Comparison of ENCODE assay signal across 1 cellular context in genomic region chr11:67265633-67266423, GRCh38.
TF ChIP-seq lines count a peak whose summit lies in the region.

No MANE protein-coding gene starts in this region.

TF ChIP-seq in GM12878, 131 proteins besides CTCF, POLR2A, EP300 and RAD21:
- TF ChIP-seq, protein P1, sequence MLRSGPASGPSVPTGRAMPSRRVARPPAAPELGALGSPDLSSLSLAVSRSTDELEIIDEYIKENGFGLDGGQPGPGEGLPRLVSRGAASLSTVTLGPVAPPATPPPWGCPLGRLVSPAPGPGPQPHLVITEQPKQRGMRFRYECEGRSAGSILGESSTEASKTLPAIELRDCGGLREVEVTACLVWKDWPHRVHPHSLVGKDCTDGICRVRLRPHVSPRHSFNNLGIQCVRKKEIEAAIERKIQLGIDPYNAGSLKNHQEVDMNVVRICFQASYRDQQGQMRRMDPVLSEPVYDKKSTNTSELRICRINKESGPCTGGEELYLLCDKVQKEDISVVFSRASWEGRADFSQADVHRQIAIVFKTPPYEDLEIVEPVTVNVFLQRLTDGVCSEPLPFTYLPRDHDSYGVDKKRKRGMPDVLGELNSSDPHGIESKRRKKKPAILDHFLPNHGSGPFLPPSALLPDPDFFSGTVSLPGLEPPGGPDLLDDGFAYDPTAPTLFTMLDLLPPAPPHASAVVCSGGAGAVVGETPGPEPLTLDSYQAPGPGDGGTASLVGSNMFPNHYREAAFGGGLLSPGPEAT (IDR thresholded peaks at IDR 0.05; ENCODE audit: low read depth) = no peak
- 0 out of 2 replicates have a peak, but pooled peaks have one; percentile 28 for TF ChIP-seq MXI1 (IDR thresholded peaks at IDR 0.05; ENCODE audit: low read depth, low read length)
- TF ChIP-seq HCFC1 (IDR thresholded peaks at IDR 0.05; ENCODE audit: low read length) = no peak; the same call in 1 of the 2 replicates
- TF ChIP-seq SMARCA5 (IDR thresholded peaks at IDR 0.05) = peak; percentile 89; the same call in 1 of the 2 replicates
- TF ChIP-seq ZNF24 (IDR thresholded peaks at IDR 0.05) = no peak
- TF ChIP-seq NRF1 (conservative IDR thresholded peaks at IDR 0.05; ENCODE audit: low read depth, low read length) = no peak
- TF ChIP-seq ZBED1 (IDR thresholded peaks at IDR 0.05; ENCODE audit: borderline replicate concordance) = no peak
- peak; percentile 89 for TF ChIP-seq GATAD2B (conservative IDR thresholded peaks at IDR 0.05; ENCODE audit: low read depth)
- peak; percentile 46; the same call in 1 of the 2 replicates for TF ChIP-seq ZNF207 (IDR thresholded peaks at IDR 0.05; ENCODE audit: borderline replicate concordance)
- TF ChIP-seq ZZZ3 (IDR thresholded peaks at IDR 0.05; ENCODE audit: control insufficient read depth, insufficient read length, low read depth) = no peak
- peak; percentile 51; the same call in 1 of the 2 replicates for TF ChIP-seq RB1 (IDR thresholded peaks at IDR 0.05; ENCODE audit: borderline replicate concordance)
- TF ChIP-seq, protein P2, sequence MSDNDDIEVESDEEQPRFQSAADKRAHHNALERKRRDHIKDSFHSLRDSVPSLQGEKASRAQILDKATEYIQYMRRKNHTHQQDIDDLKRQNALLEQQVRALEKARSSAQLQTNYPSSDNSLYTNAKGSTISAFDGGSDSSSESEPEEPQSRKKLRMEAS (IDR thresholded peaks at IDR 0.05; ENCODE audit: low read depth, low read length) = no peak
- TF ChIP-seq, protein P3, sequence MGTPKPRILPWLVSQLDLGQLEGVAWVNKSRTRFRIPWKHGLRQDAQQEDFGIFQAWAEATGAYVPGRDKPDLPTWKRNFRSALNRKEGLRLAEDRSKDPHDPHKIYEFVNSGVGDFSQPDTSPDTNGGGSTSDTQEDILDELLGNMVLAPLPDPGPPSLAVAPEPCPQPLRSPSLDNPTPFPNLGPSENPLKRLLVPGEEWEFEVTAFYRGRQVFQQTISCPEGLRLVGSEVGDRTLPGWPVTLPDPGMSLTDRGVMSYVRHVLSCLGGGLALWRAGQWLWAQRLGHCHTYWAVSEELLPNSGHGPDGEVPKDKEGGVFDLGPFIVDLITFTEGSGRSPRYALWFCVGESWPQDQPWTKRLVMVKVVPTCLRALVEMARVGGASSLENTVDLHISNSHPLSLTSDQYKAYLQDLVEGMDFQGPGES (IDR thresholded peaks at IDR 0.05) = no peak
- TF ChIP-seq MTA3 (IDR thresholded peaks at IDR 0.05; ENCODE audit: borderline replicate concordance, low read length) = no peak
- TF ChIP-seq, protein P4, sequence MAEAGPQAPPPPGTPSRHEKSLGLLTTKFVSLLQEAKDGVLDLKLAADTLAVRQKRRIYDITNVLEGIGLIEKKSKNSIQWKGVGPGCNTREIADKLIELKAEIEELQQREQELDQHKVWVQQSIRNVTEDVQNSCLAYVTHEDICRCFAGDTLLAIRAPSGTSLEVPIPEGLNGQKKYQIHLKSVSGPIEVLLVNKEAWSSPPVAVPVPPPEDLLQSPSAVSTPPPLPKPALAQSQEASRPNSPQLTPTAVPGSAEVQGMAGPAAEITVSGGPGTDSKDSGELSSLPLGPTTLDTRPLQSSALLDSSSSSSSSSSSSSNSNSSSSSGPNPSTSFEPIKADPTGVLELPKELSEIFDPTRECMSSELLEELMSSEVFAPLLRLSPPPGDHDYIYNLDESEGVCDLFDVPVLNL (IDR thresholded peaks at IDR 0.05; ENCODE audit: low read depth, low read length) = no peak
- TF ChIP-seq NR2C1 (IDR thresholded peaks at IDR 0.05) = peak; percentile 67; the same call in 1 of the 2 replicates
- no peak for TF ChIP-seq TCF12 (IDR thresholded peaks at IDR 0.05; ENCODE audit: low read depth, low read length)
- TF ChIP-seq BACH1 (IDR thresholded peaks at IDR 0.05; ENCODE audit: borderline replicate concordance) = peak; percentile 22; the same call in 1 of the 2 replicates
- TF ChIP-seq, protein P5, sequence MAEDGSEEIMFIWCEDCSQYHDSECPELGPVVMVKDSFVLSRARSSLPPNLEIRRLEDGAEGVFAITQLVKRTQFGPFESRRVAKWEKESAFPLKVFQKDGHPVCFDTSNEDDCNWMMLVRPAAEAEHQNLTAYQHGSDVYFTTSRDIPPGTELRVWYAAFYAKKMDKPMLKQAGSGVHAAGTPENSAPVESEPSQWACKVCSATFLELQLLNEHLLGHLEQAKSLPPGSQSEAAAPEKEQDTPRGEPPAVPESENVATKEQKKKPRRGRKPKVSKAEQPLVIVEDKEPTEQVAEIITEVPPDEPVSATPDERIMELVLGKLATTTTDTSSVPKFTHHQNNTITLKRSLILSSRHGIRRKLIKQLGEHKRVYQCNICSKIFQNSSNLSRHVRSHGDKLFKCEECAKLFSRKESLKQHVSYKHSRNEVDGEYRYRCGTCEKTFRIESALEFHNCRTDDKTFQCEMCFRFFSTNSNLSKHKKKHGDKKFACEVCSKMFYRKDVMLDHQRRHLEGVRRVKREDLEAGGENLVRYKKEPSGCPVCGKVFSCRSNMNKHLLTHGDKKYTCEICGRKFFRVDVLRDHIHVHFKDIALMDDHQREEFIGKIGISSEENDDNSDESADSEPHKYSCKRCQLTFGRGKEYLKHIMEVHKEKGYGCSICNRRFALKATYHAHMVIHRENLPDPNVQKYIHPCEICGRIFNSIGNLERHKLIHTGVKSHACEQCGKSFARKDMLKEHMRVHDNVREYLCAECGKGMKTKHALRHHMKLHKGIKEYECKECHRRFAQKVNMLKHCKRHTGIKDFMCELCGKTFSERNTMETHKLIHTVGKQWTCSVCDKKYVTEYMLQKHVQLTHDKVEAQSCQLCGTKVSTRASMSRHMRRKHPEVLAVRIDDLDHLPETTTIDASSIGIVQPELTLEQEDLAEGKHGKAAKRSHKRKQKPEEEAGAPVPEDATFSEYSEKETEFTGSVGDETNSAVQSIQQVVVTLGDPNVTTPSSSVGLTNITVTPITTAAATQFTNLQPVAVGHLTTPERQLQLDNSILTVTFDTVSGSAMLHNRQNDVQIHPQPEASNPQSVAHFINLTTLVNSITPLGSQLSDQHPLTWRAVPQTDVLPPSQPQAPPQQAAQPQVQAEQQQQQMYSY (CRISPR knock-in tag; IDR thresholded peaks at IDR 0.05) = no peak
- TF ChIP-seq NBN (IDR thresholded peaks at IDR 0.05) = peak; percentile 46; the same call in 1 of the 2 replicates
- peak; percentile 28 to 73; a peak in 2 of 4 replicates for TF ChIP-seq BHLHE40 (IDR thresholded peaks at IDR 0.05; ENCODE audit: borderline replicate concordance in 1 of 2, low read depth in 2 of 2, low read length in 1 of 2)
- TF ChIP-seq CHD2 (IDR thresholded peaks at IDR 0.05; ENCODE audit: borderline replicate concordance, low read depth, low read length) = peak; percentile 41; the same call in 1 of the 2 replicates
- TF ChIP-seq HDGF (IDR thresholded peaks at IDR 0.05) = peak; percentile 75; the same call in 1 of the 2 replicates
- no peak for TF ChIP-seq FOXM1 (IDR thresholded peaks at IDR 0.05; ENCODE audit: low read depth, low read length)
- TF ChIP-seq RUNX3 (IDR thresholded peaks at IDR 0.05; ENCODE audit: low read length) = no peak
- TF ChIP-seq EZH2 (IDR thresholded peaks at IDR 0.05; ENCODE audit: borderline replicate concordance, control insufficient read depth, low read depth, low read length) = no peak
- 0 out of 2 replicates have a peak, but pooled peaks have one; percentile 32 for TF ChIP-seq IKZF1 (conservative IDR thresholded peaks at IDR 0.05)
- TF ChIP-seq NR2F1 (conservative IDR thresholded peaks at IDR 0.05) = peak; percentile 100
- TF ChIP-seq, protein P6, sequence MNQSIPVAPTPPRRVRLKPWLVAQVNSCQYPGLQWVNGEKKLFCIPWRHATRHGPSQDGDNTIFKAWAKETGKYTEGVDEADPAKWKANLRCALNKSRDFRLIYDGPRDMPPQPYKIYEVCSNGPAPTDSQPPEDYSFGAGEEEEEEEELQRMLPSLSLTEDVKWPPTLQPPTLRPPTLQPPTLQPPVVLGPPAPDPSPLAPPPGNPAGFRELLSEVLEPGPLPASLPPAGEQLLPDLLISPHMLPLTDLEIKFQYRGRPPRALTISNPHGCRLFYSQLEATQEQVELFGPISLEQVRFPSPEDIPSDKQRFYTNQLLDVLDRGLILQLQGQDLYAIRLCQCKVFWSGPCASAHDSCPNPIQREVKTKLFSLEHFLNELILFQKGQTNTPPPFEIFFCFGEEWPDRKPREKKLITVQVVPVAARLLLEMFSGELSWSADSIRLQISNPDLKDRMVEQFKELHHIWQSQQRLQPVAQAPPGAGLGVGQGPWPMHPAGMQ (IDR thresholded peaks at IDR 0.05; ENCODE audit: borderline replicate concordance) = no peak
- TF ChIP-seq SIX5 (IDR thresholded peaks at IDR 0.05; ENCODE audit: low read depth, low read length, severe bottlenecking) = no peak
- TF ChIP-seq, protein P7, sequence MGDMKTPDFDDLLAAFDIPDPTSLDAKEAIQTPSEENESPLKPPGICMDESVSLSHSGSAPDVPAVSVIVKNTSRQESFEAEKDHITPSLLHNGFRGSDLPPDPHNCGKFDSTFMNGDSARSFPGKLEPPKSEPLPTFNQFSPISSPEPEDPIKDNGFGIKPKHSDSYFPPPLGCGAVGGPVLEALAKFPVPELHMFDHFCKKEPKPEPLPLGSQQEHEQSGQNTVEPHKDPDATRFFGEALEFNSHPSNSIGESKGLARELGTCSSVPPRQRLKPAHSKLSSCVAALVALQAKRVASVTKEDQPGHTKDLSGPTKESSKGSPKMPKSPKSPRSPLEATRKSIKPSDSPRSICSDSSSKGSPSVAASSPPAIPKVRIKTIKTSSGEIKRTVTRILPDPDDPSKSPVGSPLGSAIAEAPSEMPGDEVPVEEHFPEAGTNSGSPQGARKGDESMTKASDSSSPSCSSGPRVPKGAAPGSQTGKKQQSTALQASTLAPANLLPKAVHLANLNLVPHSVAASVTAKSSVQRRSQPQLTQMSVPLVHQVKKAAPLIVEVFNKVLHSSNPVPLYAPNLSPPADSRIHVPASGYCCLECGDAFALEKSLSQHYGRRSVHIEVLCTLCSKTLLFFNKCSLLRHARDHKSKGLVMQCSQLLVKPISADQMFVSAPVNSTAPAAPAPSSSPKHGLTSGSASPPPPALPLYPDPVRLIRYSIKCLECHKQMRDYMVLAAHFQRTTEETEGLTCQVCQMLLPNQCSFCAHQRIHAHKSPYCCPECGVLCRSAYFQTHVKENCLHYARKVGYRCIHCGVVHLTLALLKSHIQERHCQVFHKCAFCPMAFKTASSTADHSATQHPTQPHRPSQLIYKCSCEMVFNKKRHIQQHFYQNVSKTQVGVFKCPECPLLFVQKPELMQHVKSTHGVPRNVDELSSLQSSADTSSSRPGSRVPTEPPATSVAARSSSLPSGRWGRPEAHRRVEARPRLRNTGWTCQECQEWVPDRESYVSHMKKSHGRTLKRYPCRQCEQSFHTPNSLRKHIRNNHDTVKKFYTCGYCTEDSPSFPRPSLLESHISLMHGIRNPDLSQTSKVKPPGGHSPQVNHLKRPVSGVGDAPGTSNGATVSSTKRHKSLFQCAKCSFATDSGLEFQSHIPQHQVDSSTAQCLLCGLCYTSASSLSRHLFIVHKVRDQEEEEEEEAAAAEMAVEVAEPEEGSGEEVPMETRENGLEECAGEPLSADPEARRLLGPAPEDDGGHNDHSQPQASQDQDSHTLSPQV (IDR thresholded peaks at IDR 0.05) = 0 out of 2 replicates have a peak, but pooled peaks have one; percentile 39
- no peak for TF ChIP-seq CREB1 (IDR thresholded peaks at IDR 0.05; ENCODE audit: low read depth)
- no peak for TF ChIP-seq FOXK2 (IDR thresholded peaks at IDR 0.05)
- peak; percentile 63 for TF ChIP-seq LARP7 (IDR thresholded peaks at IDR 0.05)
- TF ChIP-seq ZSCAN29 (IDR thresholded peaks at IDR 0.05) = peak; percentile 53; the same call in 1 of the 2 replicates
- peak; percentile 72 for TF ChIP-seq SMC3 (IDR thresholded peaks at IDR 0.05; ENCODE audit: borderline replicate concordance, low read length)
TF ChIP-seq in GM12878: peak in this region for 17.
